Comparison of ENCODE assay signal across 8 cellular contexts in genomic region chr17:5191541-5192417, GRCh38.
A peak's percentile ranks its signal among the peaks of the same experiment; 100 is the strongest.
DNase-seq lines count a peak whose midpoint lies in the region; ATAC-seq lines count a peak whose summit lies in the region.

Gene ZNF594 (minus strand): TSS chr17:5191868. CDS start chr17:5184256, 7,612 bp downstream.

- DNase-seq in AG08396 (ENCODE audit: low spot score) (peak; percentile 99), NCI-H2227 treated with DMSO at 0.1 percent for 48 hours (lab: John Stamatoyannopoulos, UW) (peak; percentile 69), iris pigment epithelial cell (ENCODE audit: low read depth) (peak; percentile 97)
- peak; percentile 94 to 97 (median 97) for DNase-seq in activated CD4-positive, CD25-positive, alpha-beta regulatory T cell (lab: John Stamatoyannopoulos, UW)
- DNase-seq in central memory CD4-positive, alpha-beta T cell: peak; percentile 95
- DNase-seq in stimulated activated CD4-positive, alpha-beta T cell treated with anti-CD3 and anti-CD28 coated beads, Interleukin-12 subunit alpha, Interleukin-12 subunit beta, amount 100 ng/mL, for 24 hours (ENCODE audit: low read depth in 2 of 2): peak; percentile 95 to 96

- ATAC-seq in GM18909 (IDR thresholded peaks at IDR 0.05; ENCODE audit: poor library complexity, unreplicated experiment) (peak; percentile 94), HG03159 (IDR thresholded peaks at IDR 0.05; ENCODE audit: unreplicated experiment) (peak; percentile 95)

Comparison
In these comparisons a context has a peak if more than half of its experiments do, and no peak if none do; other contexts are left out.
1. Peak in every context shown above with its lines: DNase-seq and ATAC-seq.